Comparison of ENCODE assay signal across 8 cellular contexts in the genomic region with DNA sequence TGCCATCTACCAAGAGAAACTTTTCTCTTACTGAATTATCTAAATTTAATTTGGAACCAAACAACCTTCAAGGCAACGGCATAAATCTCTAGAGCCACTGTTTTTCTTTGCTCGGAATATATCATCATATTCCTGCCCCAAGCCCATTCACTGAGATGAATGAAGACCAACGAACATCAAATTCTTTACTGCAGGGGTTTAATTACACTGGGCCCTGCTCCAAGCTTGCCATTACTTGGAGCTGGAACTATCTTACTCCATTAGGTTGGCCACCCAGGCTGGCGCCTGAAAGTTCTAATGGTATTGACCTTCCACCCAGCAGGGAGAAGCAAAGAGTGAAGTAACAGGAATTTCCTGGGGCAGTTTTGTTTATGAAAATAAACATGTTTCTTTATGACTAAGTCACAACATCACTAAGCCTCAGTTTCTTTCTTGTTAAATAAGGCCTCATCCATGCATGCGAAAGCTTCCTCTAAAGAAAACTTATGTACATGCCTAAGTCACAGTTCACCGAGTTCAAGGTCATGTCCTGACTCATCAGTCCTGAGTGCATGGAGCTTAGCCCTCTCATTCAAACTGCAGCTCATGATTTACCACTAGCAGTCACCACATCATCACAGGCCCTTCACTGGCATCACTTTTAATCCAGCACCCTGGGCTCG. TPM values are rescaled to one million over a fixed set of nuclear protein-coding genes. Genes with fewer than 3 reads are reported as not detected.
A peak's percentile ranks its signal among the peaks of the same experiment; 100 is the strongest.
DNase-seq lines count a peak whose midpoint lies in the region; ATAC-seq lines count a peak whose summit lies in the region.

No MANE protein-coding gene starts in this region.

- H3K27me3 Mint-ChIP-seq in activated T-cell treated with anti-CD3 and anti-CD28 coated beads, Interleukin-2, amount 50 U/mL, for 24 hours = no peaks in the 10 kb centered on the region
- H3K27me3 Mint-ChIP-seq in activated T-helper 17 cell treated with anti-CD3 and anti-CD28 coated beads, Interleukin-2, amount 50 U/mL, for 72 hours = no peaks in the 10 kb centered on the region
- no peaks in the 10 kb centered on the region for H3K27me3 Mint-ChIP-seq in stimulated activated naive B cell treated with anti-CD40 and anti-IgM and Interleukin-4, amounts not matched to agents 10 μg/mL and 1 μg/mL and 100 μg/mL, for 72 hours
- no peaks in the 10 kb centered on the region for H3K27me3 Mint-ChIP-seq in activated T-helper 2 cell treated with anti-CD3 and anti-CD28 coated beads, Interferon-gamma antibody, Interleukin-2, Interleukin-4, amounts not matched to agents 10 μg/mL and 5 μg/mL and 100 μg/mL, durations not matched to agents 14 hours and 24 hours and 36 hours (ENCODE audit: low read depth)

- H3K9me3 Mint-ChIP-seq in activated T-cell treated with anti-CD3 and anti-CD28 coated beads, Interleukin-2, amount 50 U/mL, for 24 hours = no peaks in the 10 kb centered on the region
- no peaks in the 10 kb centered on the region for H3K9me3 Mint-ChIP-seq in activated T-helper 17 cell treated with anti-CD3 and anti-CD28 coated beads, Interleukin-2, amount 50 U/mL, for 72 hours
- no peaks in the 10 kb centered on the region for H3K9me3 Mint-ChIP-seq in stimulated activated naive B cell treated with anti-CD40 and anti-IgM and Interleukin-4, amounts not matched to agents 10 μg/mL and 1 μg/mL and 100 μg/mL, for 72 hours
- no peaks in the 10 kb centered on the region for H3K9me3 Mint-ChIP-seq in activated T-helper 2 cell treated with anti-CD3 and anti-CD28 coated beads, Interferon-gamma antibody, Interleukin-2, Interleukin-4, amounts not matched to agents 10 μg/mL and 5 μg/mL and 100 μg/mL, durations not matched to agents 14 hours and 24 hours and 36 hours

- peaks cover 17% of the 10 kb centered on the region for H3K4me1 Mint-ChIP-seq in activated T-cell treated with anti-CD3 and anti-CD28 coated beads, Interleukin-2, amount 50 U/mL, for 24 hours (ENCODE audit: low read depth)
- peaks cover 10% of the 10 kb centered on the region for H3K4me1 Mint-ChIP-seq in activated T-helper 17 cell treated with anti-CD3 and anti-CD28 coated beads, Interleukin-2, amount 50 U/mL, for 72 hours
- peaks cover 17 to 24% of the 10 kb centered on the region in 2 donors for H3K4me1 Mint-ChIP-seq in stimulated activated naive B cell treated with anti-CD40 and anti-IgM and Interleukin-4, amounts not matched to agents 10 μg/mL and 1 μg/mL and 100 μg/mL, for 72 hours
- peaks cover 25% of the 10 kb centered on the region for H3K4me1 Mint-ChIP-seq in activated T-helper 2 cell treated with anti-CD3 and anti-CD28 coated beads, Interferon-gamma antibody, Interleukin-2, Interleukin-4, amounts not matched to agents 10 μg/mL and 5 μg/mL and 100 μg/mL, durations not matched to agents 14 hours and 24 hours and 36 hours (ENCODE audit: low read depth)

- no peak overlapping the region for H3K4me3 Mint-ChIP-seq in activated T-cell treated with anti-CD3 and anti-CD28 coated beads, Interleukin-2, amount 50 U/mL, for 24 hours
- H3K4me3 Mint-ChIP-seq in activated T-helper 17 cell treated with anti-CD3 and anti-CD28 coated beads, Interleukin-2, amount 50 U/mL, for 72 hours = no peak overlapping the region
- H3K4me3 Mint-ChIP-seq in stimulated activated naive B cell treated with anti-CD40 and anti-IgM and Interleukin-4, amounts not matched to agents 10 μg/mL and 1 μg/mL and 100 μg/mL, for 72 hours = no peak overlapping the region
- H3K4me3 Mint-ChIP-seq in activated T-helper 2 cell treated with anti-CD3 and anti-CD28 coated beads, Interferon-gamma antibody, Interleukin-2, Interleukin-4, amounts not matched to agents 10 μg/mL and 5 μg/mL and 100 μg/mL, durations not matched to agents 14 hours and 24 hours and 36 hours (ENCODE audit: low read depth) = no peak overlapping the region

- peaks cover 27% of the 10 kb centered on the region for H3K36me3 Mint-ChIP-seq in activated T-cell treated with anti-CD3 and anti-CD28 coated beads, Interleukin-2, amount 50 U/mL, for 24 hours (ENCODE audit: low read depth)
- H3K36me3 Mint-ChIP-seq in activated T-helper 17 cell treated with anti-CD3 and anti-CD28 coated beads, Interleukin-2, amount 50 U/mL, for 72 hours (ENCODE audit: low read depth) = peaks cover 39% of the 10 kb centered on the region
- H3K36me3 Mint-ChIP-seq in stimulated activated naive B cell treated with anti-CD40 and anti-IgM and Interleukin-4, amounts not matched to agents 10 μg/mL and 1 μg/mL and 100 μg/mL, for 72 hours = peaks cover 16 to 47% of the 10 kb centered on the region in 2 donors
- peaks cover 23% of the 10 kb centered on the region for H3K36me3 Mint-ChIP-seq in activated T-helper 2 cell treated with anti-CD3 and anti-CD28 coated beads, Interferon-gamma antibody, Interleukin-2, Interleukin-4, amounts not matched to agents 10 μg/mL and 5 μg/mL and 100 μg/mL, durations not matched to agents 14 hours and 24 hours and 36 hours (ENCODE audit: low read depth)

- peak overlapping the region; percentile 42 for H3K27ac Mint-ChIP-seq in activated T-cell treated with anti-CD3 and anti-CD28 coated beads, Interleukin-2, amount 50 U/mL, for 24 hours
- H3K27ac Mint-ChIP-seq in activated T-helper 17 cell treated with anti-CD3 and anti-CD28 coated beads, Interleukin-2, amount 50 U/mL, for 72 hours = no peak overlapping the region
- H3K27ac Mint-ChIP-seq in stimulated activated naive B cell treated with anti-CD40 and anti-IgM and Interleukin-4, amounts not matched to agents 10 μg/mL and 1 μg/mL and 100 μg/mL, for 72 hours = peak overlapping the region; percentile 87
- H3K27ac Mint-ChIP-seq in activated T-helper 2 cell treated with anti-CD3 and anti-CD28 coated beads, Interferon-gamma antibody, Interleukin-2, Interleukin-4, amounts not matched to agents 10 μg/mL and 5 μg/mL and 100 μg/mL, durations not matched to agents 14 hours and 24 hours and 36 hours = no peak overlapping the region

- intact Hi-C loops in activated T-helper 2 cell treated with anti-CD3 and anti-CD28 coated beads, Interferon-gamma antibody, Interleukin-2, Interleukin-4, amounts not matched to agents 10 μg/mL and 5 μg/mL and 100 μg/mL, durations not matched to agents 14 hours and 24 hours and 36 hours (cut with micrococcal nuclease) = no loop called here

- ATAC-seq in HG03439 (IDR thresholded peaks at IDR 0.05; ENCODE audit: unreplicated experiment) = peak; percentile 46
- ATAC-seq in activated T-helper 17 cell treated with anti-CD3 and anti-CD28 coated beads, Interleukin-2, amount 50 U/mL, for 72 hours (replicated peaks) = peak; percentile 83
- peak; percentile 95 to 96 for ATAC-seq in stimulated activated naive B cell treated with anti-CD40 and anti-IgM and Interleukin-4, amounts not matched to agents 10 μg/mL and 1 μg/mL and 100 μg/mL, for 72 hours (replicated peaks)

- DNase-seq in activated T-cell treated with anti-CD3 and anti-CD28 coated beads, Interleukin-2, amount 50 U/mL, for 24 hours = no peak
- no peak for DNase-seq in activated T-cell treated with anti-CD3 and anti-CD28 coated beads, Interleukin-2, amount 50 U/mL, for 48 hours
- DNase-seq in stimulated activated naive B cell treated with anti-CD40 and anti-IgM and Interleukin-4, amounts not matched to agents 10 μg/mL and 1 μg/mL and 100 μg/mL, for 72 hours = peak; percentile 35
- no peak for DNase-seq in activated T-helper 2 cell treated with anti-CD3 and anti-CD28 coated beads, Interferon-gamma antibody, Interleukin-2, Interleukin-4, amounts not matched to agents 10 μg/mL and 5 μg/mL and 100 μg/mL, durations not matched to agents 14 hours and 24 hours and 36 hours (ENCODE audit: low spot score)
- DNase-seq in stimulated activated CD4-positive, alpha-beta T cell treated with anti-CD3 and anti-CD28 coated beads, Interleukin-1b, Interleukin-23, amount 100 ng/mL, for 48 hours = no peak
- no peak for DNase-seq in stimulated activated CD4-positive, alpha-beta T cell treated with anti-CD3 and anti-CD28 coated beads, Interleukin-12 subunit alpha, Interleukin-12 subunit beta, amount 100 ng/mL, for 4 hours

RNA-seq across cellular contexts. Expression of gene ANAPC16, which starts 42.0 kb away (rescaled TPM):
- total RNA-seq in activated T-helper 17 cell treated with anti-CD3 and anti-CD28 coated beads, Interleukin-2, amount 50 U/mL, for 72 hours = 100 to 1,000 TPM in 1 of 2 donors, 10 to 100 TPM in 1; 74.3 to 119 TPM
- total RNA-seq in activated T-helper 2 cell treated with anti-CD3 and anti-CD28 coated beads, Interferon-gamma antibody, Interleukin-2, Interleukin-4, amounts not matched to agents 10 μg/mL and 5 μg/mL and 100 μg/mL, durations not matched to agents 14 hours and 24 hours and 36 hours = 94.1 and 95.9 TPM in 2 replicates

RNA-seq across cellular contexts. Expression of gene ASCC1, which starts 42.3 kb away (rescaled TPM):
- 10 to 100 TPM; 44.0 to 48.6 TPM for total RNA-seq in activated T-helper 17 cell treated with anti-CD3 and anti-CD28 coated beads, Interleukin-2, amount 50 U/mL, for 72 hours
- 46.2 and 49.6 TPM in 2 replicates for total RNA-seq in activated T-helper 2 cell treated with anti-CD3 and anti-CD28 coated beads, Interferon-gamma antibody, Interleukin-2, Interleukin-4, amounts not matched to agents 10 μg/mL and 5 μg/mL and 100 μg/mL, durations not matched to agents 14 hours and 24 hours and 36 hours

Comparison
In these comparisons a context has a peak if more than half of its experiments do, and no peak if none do; other contexts are left out.
1. H3K27ac Mint-ChIP-seq: peak in activated T-cell treated with anti-CD3 and anti-CD28 coated beads, Interleukin-2, amount 50 U/mL, for 24 hours (single experiment) and stimulated activated naive B cell treated with anti-CD40 and anti-IgM and Interleukin-4, amounts not matched to agents 10 μg/mL and 1 μg/mL and 100 μg/mL, for 72 hours (single experiment); none in activated T-helper 17 cell treated with anti-CD3 and anti-CD28 coated beads, Interleukin-2, amount 50 U/mL, for 72 hours (single experiment) and activated T-helper 2 cell treated with anti-CD3 and anti-CD28 coated beads, Interferon-gamma antibody, Interleukin-2, Interleukin-4, amounts not matched to agents 10 μg/mL and 5 μg/mL and 100 μg/mL, durations not matched to agents 14 hours and 24 hours and 36 hours (single experiment).
2. Peak in every context shown above with its lines, with median percentiles within 50 percentile points of each other: ATAC-seq.